19 cellular contexts compared by ENCODE assay signal in the genomic region with DNA sequence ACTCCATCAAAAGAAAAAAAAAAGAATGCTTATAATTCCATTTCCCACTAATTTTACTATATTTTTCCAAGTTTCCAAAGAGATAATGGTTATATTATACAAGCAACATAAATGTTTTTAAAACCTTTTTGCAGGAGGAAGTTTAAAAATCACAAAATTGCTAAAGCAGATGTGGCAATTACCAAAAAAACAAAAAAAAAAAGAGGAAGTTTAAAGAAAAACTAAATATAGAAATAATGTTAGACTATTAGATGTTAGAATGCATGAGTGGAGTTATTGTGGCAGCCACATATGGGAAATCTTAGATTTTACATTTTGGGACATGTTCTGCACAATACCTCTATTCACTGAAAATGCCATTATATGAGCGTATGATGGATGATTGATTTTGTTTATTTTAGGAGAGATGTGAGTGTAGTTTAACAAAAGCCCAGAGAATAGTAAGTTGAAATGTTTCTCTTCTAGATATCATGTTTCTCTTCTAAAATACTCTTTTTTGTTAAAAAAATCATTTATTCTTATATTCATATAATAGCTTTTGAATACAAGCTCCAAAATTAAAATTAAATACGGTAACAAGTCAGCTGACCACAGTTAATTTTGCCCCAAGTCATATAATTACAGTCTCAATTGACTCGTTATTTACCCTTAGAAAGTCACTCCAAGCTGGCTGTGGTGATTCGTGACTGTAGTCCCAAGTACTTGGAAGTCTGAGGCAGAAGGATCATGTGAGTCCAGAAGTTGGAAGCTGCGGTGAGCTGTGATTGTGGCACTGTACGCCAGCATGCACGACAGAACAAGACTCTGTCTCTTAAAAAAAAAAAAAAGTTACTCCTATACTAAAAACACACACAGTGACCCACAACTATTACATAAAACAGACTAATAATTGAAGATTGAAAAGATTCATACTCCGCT. TPM values are rescaled to one million over a fixed set of nuclear protein-coding genes. Genes with fewer than 3 reads are reported as not detected.
DNase-seq lines count a peak whose midpoint lies in the region; ATAC-seq, FAIRE-seq and TF ChIP-seq lines count a peak whose summit lies in the region.
"Had no signal": no experiment of that assay in that cellular context is flagged by ENCODE, and none has a peak within 500 bp of the region (broad histone marks: within the 10 kb centered on the region; RNA-seq: fewer than 3 reads in every experiment).

No MANE protein-coding gene starts in this region.

- no peak for TF ChIP-seq POLR2A in GM12878 (IDR thresholded peaks at IDR 0.05; ENCODE audit: low read depth, low read length)

- TF ChIP-seq EP300 in GM12878 (IDR thresholded peaks at IDR 0.05; ENCODE audit: borderline replicate concordance in 1 of 2, control insufficient read depth in 1 of 2, low read depth in 2 of 2, low read length in 2 of 2) = no peak

- CTCF ChIA-PET in GM12878 (lab: Yijun Ruan, JAX) = interaction anchor here (0.6 to 12.5 kb wide), 13 partner anchors 8 to 484 kb away, joined by 3 to 143 read pairs (median 5); a partner anchor contains a TSS

- ATAC-seq in GM12878 (no peak), sciatic nerve (peak; percentile 50), GM19467 (IDR thresholded peaks at IDR 0.05; ENCODE audit: unreplicated experiment) (no peak)

- intact Hi-C loops in GM12878 (cut with micrococcal nuclease; ENCODE audit: unreplicated experiment) = loop anchor here (5.0 to 10.0 kb wide), 3 partner anchors 195 to 315 kb away; no protein-coding TSS in a partner anchor
- intact Hi-C loops in sciatic nerve (cut with DNase I) = loop anchor here (5.0 kb wide), 1 partner anchor 393 kb away; no protein-coding TSS in a partner anchor
- intact Hi-C loops in dorsolateral prefrontal cortex (cut with DNase I) = no loop called here

- peak overlapping the region; percentile 63 for H3K4me2 ChIP-seq in DOHH2 (ENCODE audit: low read length)
- no peak overlapping the region for H3K4me2 ChIP-seq in GM12878 (ENCODE audit: control insufficient read depth, insufficient read depth)

- RAD21 ChIA-PET in GM12878 (lab: Charles Lee; ENCODE audit: unreplicated experiment) = interaction anchor here (0.6 to 6.2 kb wide), 10 partner anchors 9 to 415 kb away, joined by 3 to 84 read pairs (median 5); a partner anchor contains a TSS

- DNase-seq in MV-4-11 (lab: John Stamatoyannopoulos, UW) (peak; percentile 79), GM12878 (ENCODE audit: low read depth, low spot score) (no peak), sciatic nerve (ENCODE audit: low spot score) (no peak), dorsolateral prefrontal cortex (no peak), A172 (ENCODE audit: low spot score) (no peak)
- DNase-seq: activated naive CD8-positive, alpha-beta T cell treated with anti-CD3 and anti-CD28 coated beads, Interleukin-2, amount 10 ng/mL, durations not matched to agents 7 days and 5 days; activated T-cell treated with anti-CD3 and anti-CD28 coated beads for 4 hours; caudate nucleus; CD4-positive, alpha-beta T cell; GDM1; NCI-H2107; NK-92 treated with Interleukin-12 subunit alpha and Interleukin-12 subunit beta, amount 100 ng/mL, for 24 hours; T-helper 1 cell had no signal

- H3F3A ChIP-seq in DOHH2 (ENCODE audit: control insufficient read depth, insufficient read depth) = peaks cover 19% of the 10 kb centered on the region

- H3K9me3 ChIP-seq in DOHH2 (ENCODE audit: control insufficient read depth, insufficient read depth, low read length) = no peaks in the 10 kb centered on the region
- H3K9me3 ChIP-seq in GM12878 (replicated peaks; ENCODE audit: control insufficient read depth, insufficient read depth, low read length) = peaks cover 1% of the 10 kb centered on the region; the same call in 2 of the 3 replicates
- H3K9me3 ChIP-seq: prostate gland, tibial nerve had no signal

- no peaks in the 10 kb centered on the region for H3K9me2 ChIP-seq in DOHH2 (replicated peaks; ENCODE audit: control insufficient read depth, low read length)

- H3K36me3 ChIP-seq in DOHH2 (ENCODE audit: control insufficient read depth, low read length) (no peaks in the 10 kb centered on the region), GM12878 (ENCODE audit: control insufficient read depth in 2 of 2, insufficient read depth in 2 of 2, low read length in 1 of 2) (no peaks in the 10 kb centered on the region)
- H3K36me3 ChIP-seq: prostate gland, tibial nerve had no signal

- FAIRE-seq in GM12878 (lab: Jason Lieb, UNC) = no peak
- FAIRE-seq: H54, keratinocyte had no signal

- no peak overlapping the region; the same call in 1 of the 2 replicates for H2AFZ ChIP-seq in GM12878 (ENCODE audit: control insufficient read depth, low read depth, low read length)

- H3K4me3 ChIP-seq in DOHH2 (ENCODE audit: low read length) (peak overlapping the region; percentile 48), GM12878 (no peak overlapping the region), dorsolateral prefrontal cortex (no peak overlapping the region)
- H3K4me3 ChIP-seq: prostate gland, tibial nerve had no signal

- no peak overlapping the region for H3K9ac ChIP-seq in GM12878 (ENCODE audit: control insufficient read depth, insufficient read depth, low read length)

- 67% methylated on average over 8 of the region's 8 CpGs for WGBS in GM12878 (ENCODE audit: insufficient coverage, insufficient replicate concordance, low lambda C conversion rate, missing lambda C conversion rate)

- H3K27ac ChIP-seq in DOHH2 (ENCODE audit: low read depth, low read length) (peak overlapping the region; percentile 59), GM12878 (ENCODE audit: control insufficient read depth, insufficient read depth) (no peak overlapping the region), dorsolateral prefrontal cortex (no peak overlapping the region)
- H3K27ac ChIP-seq: prostate gland, tibial nerve had no signal

- H3K27me3 ChIP-seq in DOHH2 (ENCODE audit: control insufficient read depth, low read length) = no peaks in the 10 kb centered on the region
- no peaks in the 10 kb centered on the region for H3K27me3 ChIP-seq in GM12878 (replicated peaks in 1 of 2; ENCODE audit: control insufficient read depth in 2 of 2, insufficient read depth in 2 of 2, low read length in 1 of 2)
- H3K27me3 ChIP-seq in dorsolateral prefrontal cortex = no peaks in the 10 kb centered on the region
- H3K27me3 ChIP-seq: tibial nerve had no signal

- no TSS peak for BruUV-seq in GM12878 (replicated peaks; lab: Mats Ljungman, UMichigan)

- H3K4me1 ChIP-seq in DOHH2 (ENCODE audit: control insufficient read depth, low read length) (peaks cover 92% of the 10 kb centered on the region), GM12878 (ENCODE audit: control insufficient read depth, insufficient read depth, low read length) (peaks cover 16% of the 10 kb centered on the region)
- H3K4me1 ChIP-seq: prostate gland had no signal

- POLR2A ChIA-PET in GM12878 (lab: Charles Lee) = interaction anchor here (1.6 kb wide), 1 partner anchor 30 kb away, joined by 5 read pairs; no protein-coding TSS in a partner anchor

- in situ Hi-C loops in GM12878 (cut with MboI) = loop anchor here (5.0 kb wide), 1 partner anchor 388 kb away; no protein-coding TSS in a partner anchor

- TF ChIP-seq CTCF in DOHH2 (IDR thresholded peaks at IDR 0.05; ENCODE audit: low read depth, low read length, poor library complexity, severe bottlenecking) (no peak), GM12878 (IDR thresholded peaks at IDR 0.05 in 2 of 3, conservative IDR thresholded peaks at IDR 0.05 in 1 of 3; ENCODE audit: control insufficient read depth in 2 of 3, extremely low read depth in 1 of 3, insufficient read depth in 1 of 3, low read depth in 3 of 3, low read length in 3 of 3) (no peak), dorsolateral prefrontal cortex (IDR thresholded peaks at IDR 0.05 in 54 of 56, conservative IDR thresholded peaks at IDR 0.05 in 2 of 56; ENCODE audit: low read depth in 1 of 56, partially characterized antibody in 56 of 56) (no peak)

- H3K79me2 ChIP-seq in DOHH2 (ENCODE audit: control insufficient read depth, low read length) (no peaks in the 10 kb centered on the region), GM12878 (ENCODE audit: control insufficient read depth, insufficient read depth, low read length) (no peaks in the 10 kb centered on the region)

- SMC1A ChIA-PET in GM12878 (lab: Charles Lee; ENCODE audit: uncharacterized antibody, unreplicated experiment) = interaction anchor here (0.8 to 3.4 kb wide), 17 partner anchors 10 to 415 kb away, joined by 3 to 19 read pairs (median 4); a partner anchor contains a TSS

- H4K20me1 ChIP-seq in DOHH2 (ENCODE audit: control insufficient read depth, insufficient read depth, low read depth, low read length) (no peaks in the 10 kb centered on the region), GM12878 (ENCODE audit: control insufficient read depth, insufficient read depth) (no peaks in the 10 kb centered on the region)

- no peak for TF ChIP-seq RAD21 in GM12878 (IDR thresholded peaks at IDR 0.05; ENCODE audit: insufficient read depth, low read depth, low read length)

RNA-seq across cellular contexts. Expression of a gene that starts 31.3 kb away (rescaled TPM):
- 16.0 and 18.1 TPM in 2 replicates for total RNA-seq in GM12878 (2013; cell fraction: nucleolus; rRNA removed)
- total RNA-seq in GM12878 (2014; rRNA removed) (8.0 and 8.4 TPM in 2 replicates), GM12878 (2014; rRNA removed; fragmentation: Illumina TruSeq; extraction: Trizol) (4.7 and 4.8 TPM in 2 replicates), GM12878 (2021) (6.3 and 6.5 TPM in 2 replicates), sciatic nerve (6.9 TPM), dorsolateral prefrontal cortex (10 to 100 TPM in 43 of 120 experiments, 1 to 10 TPM in 77; 5.6 to 15.5 (median 9.1) TPM)
- 1.1 TPM for polyA plus RNA-seq in GM12878 (2011; ENCODE audit: low read depth)
- polyA plus RNA-seq in GM12878 (2011; rRNA removed) (5.2 and 8.0 TPM in 2 replicates), GM12878 (2014; fragmentation: Illumina TruSeq; extraction: Trizol) (4.4 TPM in 2 replicates), GM12878 (2014; fragmentation: Nextera tagmentation; extraction: Ambion mirVana) (1 to 10 TPM in 1 of 2 experiments, under 1 TPM in 1; 0.93 to 1.0 TPM), GM12878 (2014; rRNA removed) (3.5 and 5.3 TPM in 2 replicates), GM12878 (2016; fragmentation: Nextera tagmentation; extraction: Ambion mirVana) (1 to 10 TPM; 5.1 to 7.3 TPM)
- 5.3 and 6.3 TPM in 2 replicates for polyA plus RNA-seq in GM12878 (2011; cell fraction: cytosol; rRNA removed)
- polyA plus RNA-seq in GM12878 (2011; cell fraction: nucleus; rRNA removed) = 2.0 and 3.5 TPM in 2 replicates
- 1.6 and 2.3 TPM in 2 replicates for polyA plus RNA-seq in GM12878 (2012)
- polyA minus RNA-seq in GM12878 (2011; rRNA and poly(A)+ RNA removed) = 3.7 and 3.8 TPM in 2 replicates
- 3.1 and 4.3 TPM in 2 replicates for polyA minus RNA-seq in GM12878 (2011; cell fraction: cytosol; rRNA and poly(A)+ RNA removed)
- polyA minus RNA-seq in GM12878 (2011; cell fraction: nucleus; rRNA and poly(A)+ RNA removed) = 4.2 and 7.6 TPM in 2 replicates
- total RNA-seq in A172 (2014; rRNA removed; shearing (Covaris generic)) = 20.1 and 21.1 TPM in 2 replicates

RNA-seq across cellular contexts. Expression of a gene that starts 51.2 kb away (rescaled TPM):
- total RNA-seq in GM12878 (2013; cell fraction: nucleolus; rRNA removed) = 353 and 379 TPM in 2 replicates
- total RNA-seq in GM12878 (2014; rRNA removed) (52.8 and 60.0 TPM in 2 replicates), GM12878 (2014; rRNA removed; fragmentation: Illumina TruSeq; extraction: Trizol) (67.7 and 68.4 TPM in 2 replicates), GM12878 (2021) (45.7 and 49.2 TPM in 2 replicates), sciatic nerve (89.3 TPM), dorsolateral prefrontal cortex (100 to 1,000 TPM in 9 of 120 experiments, 10 to 100 TPM in 111; 59.0 to 112 (median 84.6) TPM)
- polyA plus RNA-seq in GM12878 (2011; ENCODE audit: low read depth) = 11.7 TPM
- polyA plus RNA-seq in GM12878 (2011; rRNA removed) (34.2 and 51.2 TPM in 2 replicates), GM12878 (2014; fragmentation: Illumina TruSeq; extraction: Trizol) (37.1 and 73.0 TPM in 2 replicates), GM12878 (2014; fragmentation: Nextera tagmentation; extraction: Ambion mirVana) (10 to 100 TPM in 1 of 2 experiments, 1 to 10 TPM in 1; 9.1 to 11.0 TPM), GM12878 (2014; rRNA removed) (23.6 and 34.1 TPM in 2 replicates), GM12878 (2016; fragmentation: Nextera tagmentation; extraction: Ambion mirVana) (10 to 100 TPM; 27.7 to 29.6 TPM)
- polyA plus RNA-seq in GM12878 (2011; cell fraction: cytosol; rRNA removed) = 8.6 and 10.3 TPM in 2 replicates
- 27.8 and 34.6 TPM in 2 replicates for polyA plus RNA-seq in GM12878 (2011; cell fraction: nucleus; rRNA removed)
- 24.8 and 28.3 TPM in 2 replicates for polyA plus RNA-seq in GM12878 (2012)
- polyA minus RNA-seq in GM12878 (2011; rRNA and poly(A)+ RNA removed) = 50.9 and 75.0 TPM in 2 replicates
- polyA minus RNA-seq in GM12878 (2011; cell fraction: cytosol; rRNA and poly(A)+ RNA removed) = 16.4 and 17.1 TPM in 2 replicates
- polyA minus RNA-seq in GM12878 (2011; cell fraction: nucleus; rRNA and poly(A)+ RNA removed) = 73.7 and 94.3 TPM in 2 replicates
- 21.7 and 35.5 TPM in 2 replicates for total RNA-seq in A172 (2014; rRNA removed; shearing (Covaris generic))

Comparison
In these comparisons a context has a peak if more than half of its experiments do, and no peak if none do; other contexts are left out.
1. intact Hi-C loops: an anchor here in GM12878 (5.0 to 10.0 kb wide) and sciatic nerve (5.0 kb wide); none called in dorsolateral prefrontal cortex.